ENCODE assay signal across 8 cellular contexts in the genomic region with DNA sequence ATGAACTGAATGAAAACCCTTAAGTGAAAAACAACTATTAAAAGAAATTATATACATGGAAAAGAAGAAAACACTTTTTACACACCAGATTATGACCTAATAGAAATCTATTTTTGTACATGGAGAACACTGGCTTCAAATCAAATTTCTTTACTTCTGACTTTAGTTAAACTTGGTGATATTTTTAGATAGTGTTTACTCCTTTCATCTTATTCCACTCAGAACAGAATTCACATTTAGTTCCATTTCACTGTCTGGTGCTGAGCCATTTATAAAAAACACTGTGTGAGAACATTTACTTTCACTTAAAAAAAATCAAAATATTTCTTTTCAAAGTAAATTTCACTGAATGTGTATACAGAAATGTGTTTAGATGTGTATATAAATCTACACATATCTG.
"Had no signal": no experiment of that assay in that cellular context is flagged by ENCODE, and none has a peak within 500 bp of the region (broad histone marks: within the 10 kb centered on the region; RNA-seq: fewer than 3 reads in every experiment).

No MANE protein-coding gene starts in this region.

- H3K4me3 ChIP-seq: smooth muscle cell had no signal

- DNase-seq: activated CD4-positive, alpha-beta T cell treated with anti-CD3 and anti-CD28 coated beads, Interleukin-2, amount 50 U/mL, for 1 hour; activated naive CD4-positive, alpha-beta T cell treated with anti-CD3 and anti-CD28 coated beads, Interleukin-2, amount 10 ng/mL, durations not matched to agents 7 days and 5 days; activated T-cell treated with anti-CD3 and anti-CD28 coated beads for 4 hours; immature natural killer cell; T-helper 17 cell had no signal

- ATAC-seq: activated T-helper 17 cell treated with anti-CD3 and anti-CD28 coated beads, Interleukin-2, amount 50 U/mL, for 72 hours; stimulated activated memory B cell treated with anti-CD40 and anti-IgM and Interleukin-4, amounts not matched to agents 10 μg/mL and 1 μg/mL and 100 μg/mL, for 72 hours; T-helper 17 cell had no signal
